Comparison of ENCODE assay signal across 9 cellular contexts in genomic region chr11:76524919-76525318, GRCh38.
DNase-seq lines count a peak whose midpoint lies in the region; ATAC-seq and TF ChIP-seq lines count a peak whose summit lies in the region.
"Had no signal": no experiment of that assay in that cellular context is flagged by ENCODE, and none has a peak within 500 bp of the region (broad histone marks: within the 10 kb centered on the region; RNA-seq: fewer than 3 reads in every experiment).

No MANE protein-coding gene starts in this region.

- H3K27me3 ChIP-seq in Panc1 (ENCODE audit: control insufficient read depth, insufficient read depth, low read length): no peaks in the 10 kb centered on the region
- no peaks in the 10 kb centered on the region for H3K27me3 ChIP-seq in thyroid gland

- no peaks in the 10 kb centered on the region for H3K9me3 ChIP-seq in Panc1 (ENCODE audit: control insufficient read depth, insufficient read depth, low read depth, low read length)
- no peaks in the 10 kb centered on the region for H3K9me3 ChIP-seq in thyroid gland

- POLR2A ChIA-PET in Panc1 (lab: Charles Lee): no interaction called here
- POLR2A ChIA-PET in naive thymus-derived CD8-positive, alpha-beta T cell (lab: Charles Lee): no interaction called here

- H3K27ac Mint-ChIP-seq in naive thymus-derived CD8-positive, alpha-beta T cell: peak overlapping the region in 1 of 10 donors; percentile 31

- WGBS in thyroid gland, 2 donors: 19% methylated on average over 1 of the region's 1 CpG; no CpG with 5 or more reads in 1 of the 2 donors

- DNase-seq in NCI-H2081 (lab: John Stamatoyannopoulos, UW): peak; percentile 37 to 76
- DNase-seq in NCI-H2081 treated with DMSO at 0.1 percent for 48 hours (lab: John Stamatoyannopoulos, UW): no peak
- no peak for DNase-seq in Panc1 (ENCODE audit: low read depth, low spot score)
- DNase-seq in fibroblast of the conjunctiva (ENCODE audit: low read depth): peak; percentile 68
- peak; percentile 66 to 69 for DNase-seq in thyroid gland
- no peak for DNase-seq in naive thymus-derived CD8-positive, alpha-beta T cell
- DNase-seq in stimulated activated CD4-positive, alpha-beta T cell treated with anti-CD3 and anti-CD28 coated beads, Interleukin-1b, Interleukin-23, amount 100 ng/mL, for 48 hours: no peak

- H3K27ac ChIP-seq in Panc1 (ENCODE audit: low read length) (no peak overlapping the region), thyroid gland (no peak overlapping the region)
- H3K27ac ChIP-seq: SK-N-MC had no signal

- in situ Hi-C loops in Panc1 (cut with HindIII; ENCODE audit: low pct_unique_long_range_greater_than_20kb, low sequenced_read_pairs): no loop called here

- peaks cover 8 to 75% (median 45%) of the 10 kb centered on the region in 3 donors for H3K36me3 Mint-ChIP-seq in naive thymus-derived CD8-positive, alpha-beta T cell

- no peaks in the 10 kb centered on the region for H3K9me3 Mint-ChIP-seq in naive thymus-derived CD8-positive, alpha-beta T cell

- H3K36me3 ChIP-seq in Panc1 (ENCODE audit: control insufficient read depth, insufficient read depth, low read length) (no peaks in the 10 kb centered on the region; the same call in 1 of the 2 replicates), thyroid gland (peaks cover 8 to 20% of the 10 kb centered on the region in 2 donors)

- no peak for TF ChIP-seq POLR2A in thyroid gland (IDR thresholded peaks at IDR 0.05)

- peaks cover 0 to 2% (median 0%) of the 10 kb centered on the region in 4 donors for H3K4me1 Mint-ChIP-seq in naive thymus-derived CD8-positive, alpha-beta T cell

- H3K4me1 ChIP-seq in Panc1 (ENCODE audit: control insufficient read depth, insufficient read depth, low read length): no peaks in the 10 kb centered on the region
- peaks cover 5 to 6% of the 10 kb centered on the region in 2 donors for H3K4me1 ChIP-seq in thyroid gland

- CTCF ChIA-PET in Panc1 (lab: Charles Lee): no interaction called here

- no peaks in the 10 kb centered on the region for H3K27me3 Mint-ChIP-seq in naive thymus-derived CD8-positive, alpha-beta T cell

- H3K4me3 ChIP-seq in Panc1 (ENCODE audit: low read depth in 2 of 2, low read length in 2 of 2) (no peak overlapping the region), thyroid gland (replicated peaks in 1 of 3) (no peak overlapping the region)
- H3K4me3 ChIP-seq: SK-N-MC had no signal

- BruUV-seq in Panc1 (replicated peaks; lab: Mats Ljungman, UMichigan): no TSS peak

- no peak for TF ChIP-seq CTCF in Panc1 (IDR thresholded peaks at IDR 0.05)
- TF ChIP-seq CTCF in thyroid gland (IDR thresholded peaks at IDR 0.05): no peak

- ATAC-seq in Panc1 (peak; percentile 79), GM21528 (IDR thresholded peaks at IDR 0.05; ENCODE audit: low FRiP score, unreplicated experiment) (no peak)
- ATAC-seq in naive thymus-derived CD8-positive, alpha-beta T cell: no peak

- no peak overlapping the region for H3K4me3 Mint-ChIP-seq in naive thymus-derived CD8-positive, alpha-beta T cell

- intact Hi-C loops in Panc1 (cut with micrococcal nuclease; ENCODE audit: unreplicated experiment): loop anchor here (10.0 kb wide), 1 partner anchor 160 kb away; no protein-coding TSS in a partner anchor
- intact Hi-C loops in thyroid gland (cut with DNase I): no loop called here

Comparison
In these comparisons a context has a peak if more than half of its experiments do, and no peak if none do; other contexts are left out.
1. DNase-seq: peak in NCI-H2081 (2 of 2), fibroblast of the conjunctiva (single experiment) and thyroid gland (2 of 2); none in NCI-H2081 treated with DMSO at 0.1 percent for 48 hours (single experiment), Panc1 (single experiment), naive thymus-derived CD8-positive, alpha-beta T cell (0 of 10) and stimulated activated CD4-positive, alpha-beta T cell treated with anti-CD3 and anti-CD28 coated beads, Interleukin-1b, Interleukin-23, amount 100 ng/mL, for 48 hours (single experiment).